1 cellular context compared by ENCODE assay signal in the genomic region with DNA sequence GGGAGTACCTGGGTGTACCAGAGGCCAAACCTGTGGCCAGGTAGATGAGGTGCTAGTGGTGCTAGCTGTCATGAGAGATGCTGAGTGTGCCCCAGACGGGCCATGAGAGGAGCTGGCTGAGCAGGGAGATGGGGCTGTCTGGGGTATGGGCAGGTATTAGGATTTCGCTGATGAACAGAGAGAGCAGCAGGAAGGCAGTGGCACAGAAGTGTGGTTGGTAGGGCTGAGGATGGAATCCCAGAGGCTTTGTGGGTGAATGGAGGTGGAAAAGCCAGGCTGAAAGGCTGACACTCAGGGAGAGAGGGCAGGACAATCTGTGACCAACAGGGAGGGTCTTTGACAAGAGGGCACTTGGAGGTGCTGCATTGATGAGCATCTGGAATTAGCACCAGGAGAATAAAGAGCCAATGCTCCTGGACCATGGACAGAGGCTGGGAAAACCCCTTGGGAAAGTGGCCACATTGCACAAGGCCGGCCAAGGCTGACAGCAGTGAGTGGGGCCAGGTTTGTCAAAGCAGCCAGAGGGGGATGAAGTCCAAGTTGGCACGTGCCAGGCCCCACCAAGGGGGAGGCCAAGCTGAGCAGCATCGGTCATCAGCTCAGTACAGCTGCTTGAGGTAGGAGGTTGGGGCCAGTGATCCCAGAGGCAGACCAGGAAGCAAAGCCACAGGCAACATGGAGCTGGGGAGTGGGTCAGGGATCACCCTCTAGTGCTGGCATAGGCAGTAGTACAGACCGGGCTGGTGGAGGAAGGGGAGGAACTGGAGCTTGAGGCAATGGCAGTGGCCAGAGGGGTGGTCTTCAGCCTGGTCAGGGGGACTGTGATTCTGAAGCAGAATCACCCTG.
A peak's percentile ranks its signal among the peaks of the same experiment; 100 is the strongest.
TF ChIP-seq lines count a peak whose summit lies in the region.

No MANE protein-coding gene starts in this region.

TF ChIP-seq in HepG2, 621 proteins besides CTCF, POLR2A, EP300 and RAD21 (continued from another document and continues in another):
- TF ChIP-seq, protein P1, sequence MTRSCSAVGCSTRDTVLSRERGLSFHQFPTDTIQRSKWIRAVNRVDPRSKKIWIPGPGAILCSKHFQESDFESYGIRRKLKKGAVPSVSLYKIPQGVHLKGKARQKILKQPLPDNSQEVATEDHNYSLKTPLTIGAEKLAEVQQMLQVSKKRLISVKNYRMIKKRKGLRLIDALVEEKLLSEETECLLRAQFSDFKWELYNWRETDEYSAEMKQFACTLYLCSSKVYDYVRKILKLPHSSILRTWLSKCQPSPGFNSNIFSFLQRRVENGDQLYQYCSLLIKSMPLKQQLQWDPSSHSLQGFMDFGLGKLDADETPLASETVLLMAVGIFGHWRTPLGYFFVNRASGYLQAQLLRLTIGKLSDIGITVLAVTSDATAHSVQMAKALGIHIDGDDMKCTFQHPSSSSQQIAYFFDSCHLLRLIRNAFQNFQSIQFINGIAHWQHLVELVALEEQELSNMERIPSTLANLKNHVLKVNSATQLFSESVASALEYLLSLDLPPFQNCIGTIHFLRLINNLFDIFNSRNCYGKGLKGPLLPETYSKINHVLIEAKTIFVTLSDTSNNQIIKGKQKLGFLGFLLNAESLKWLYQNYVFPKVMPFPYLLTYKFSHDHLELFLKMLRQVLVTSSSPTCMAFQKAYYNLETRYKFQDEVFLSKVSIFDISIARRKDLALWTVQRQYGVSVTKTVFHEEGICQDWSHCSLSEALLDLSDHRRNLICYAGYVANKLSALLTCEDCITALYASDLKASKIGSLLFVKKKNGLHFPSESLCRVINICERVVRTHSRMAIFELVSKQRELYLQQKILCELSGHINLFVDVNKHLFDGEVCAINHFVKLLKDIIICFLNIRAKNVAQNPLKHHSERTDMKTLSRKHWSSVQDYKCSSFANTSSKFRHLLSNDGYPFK (CRISPR knock-in tag; IDR thresholded peaks at IDR 0.05; ENCODE audit: borderline replicate concordance): no peak; the same call in 1 of the 2 replicates
- TF ChIP-seq TEAD3 (CRISPR knock-in tag; optimal IDR thresholded peaks at IDR 0.05; ENCODE audit: borderline replicate concordance) (peak; percentile 25), FOXO1 (CRISPR knock-in tag; IDR thresholded peaks at IDR 0.05) (no peak), HOXA9 (CRISPR knock-in tag; IDR thresholded peaks at IDR 0.05; ENCODE audit: borderline replicate concordance) (peak; percentile 44; the same call in 1 of the 2 replicates), ZNF75D (CRISPR knock-in tag; IDR thresholded peaks at IDR 0.05; ENCODE audit: borderline replicate concordance) (no peak), ZBTB7A (CRISPR knock-in tag; IDR thresholded peaks at IDR 0.05) (peak; percentile 87), NFKB2 (CRISPR knock-in tag; IDR thresholded peaks at IDR 0.05; ENCODE audit: borderline replicate concordance) (peak; percentile 84; the same call in 1 of the 2 replicates), RFXANK (CRISPR knock-in tag; IDR thresholded peaks at IDR 0.05) (no peak), SOX6 (IDR thresholded peaks at IDR 0.05) (no peak), SOX6 (CRISPR knock-in tag; IDR thresholded peaks at IDR 0.05) (no peak), HNRNPL (IDR thresholded peaks at IDR 0.05; ENCODE audit: low read depth, low read length) (peak; percentile 94), TARDBP (CRISPR knock-in tag; IDR thresholded peaks at IDR 0.05) (peak; percentile 22; the same call in 1 of the 2 replicates), FOSL2 (CRISPR knock-in tag; IDR thresholded peaks at IDR 0.05) (peak; percentile 35), ZNF589 (CRISPR knock-in tag; conservative IDR thresholded peaks at IDR 0.05) (peak; percentile 73; the same call in 1 of the 2 replicates), RFX3 (CRISPR knock-in tag; IDR thresholded peaks at IDR 0.05) (no peak), NR2C2 (CRISPR knock-in tag; IDR thresholded peaks at IDR 0.05; ENCODE audit: borderline replicate concordance) (no peak), SCMH1 (CRISPR knock-in tag; IDR thresholded peaks at IDR 0.05; ENCODE audit: borderline replicate concordance) (peak; percentile 41; the same call in 1 of the 2 replicates), RXRB (CRISPR knock-in tag; IDR thresholded peaks at IDR 0.05; ENCODE audit: borderline replicate concordance) (peak; percentile 46; the same call in 1 of the 2 replicates), MYC (CRISPR knock-in tag; IDR thresholded peaks at IDR 0.05; ENCODE audit: borderline replicate concordance) (peak; percentile 71; the same call in 1 of the 2 replicates), ZNF644 (CRISPR knock-in tag; IDR thresholded peaks at IDR 0.05; ENCODE audit: low read depth) (peak; percentile 56; the same call in 1 of the 2 replicates), ZNF160 (CRISPR knock-in tag; IDR thresholded peaks at IDR 0.05) (0 out of 2 replicates have a peak, but pooled peaks have one; percentile 39), JUND (CRISPR knock-in tag; IDR thresholded peaks at IDR 0.05) (0 out of 2 replicates have a peak, but pooled peaks have one; percentile 47), SRY (CRISPR knock-in tag; IDR thresholded peaks at IDR 0.05) (no peak), REPIN1 (CRISPR knock-in tag; IDR thresholded peaks at IDR 0.05; ENCODE audit: borderline replicate concordance, low read depth) (peak; percentile 72; the same call in 1 of the 2 replicates), PHF5A (CRISPR knock-in tag; IDR thresholded peaks at IDR 0.05; ENCODE audit: low read depth, unreplicated experiment) (no peak), RFXAP (CRISPR knock-in tag; IDR thresholded peaks at IDR 0.05; ENCODE audit: borderline replicate concordance) (peak; percentile 17; the same call in 1 of the 2 replicates)
- TF ChIP-seq, protein P2, sequence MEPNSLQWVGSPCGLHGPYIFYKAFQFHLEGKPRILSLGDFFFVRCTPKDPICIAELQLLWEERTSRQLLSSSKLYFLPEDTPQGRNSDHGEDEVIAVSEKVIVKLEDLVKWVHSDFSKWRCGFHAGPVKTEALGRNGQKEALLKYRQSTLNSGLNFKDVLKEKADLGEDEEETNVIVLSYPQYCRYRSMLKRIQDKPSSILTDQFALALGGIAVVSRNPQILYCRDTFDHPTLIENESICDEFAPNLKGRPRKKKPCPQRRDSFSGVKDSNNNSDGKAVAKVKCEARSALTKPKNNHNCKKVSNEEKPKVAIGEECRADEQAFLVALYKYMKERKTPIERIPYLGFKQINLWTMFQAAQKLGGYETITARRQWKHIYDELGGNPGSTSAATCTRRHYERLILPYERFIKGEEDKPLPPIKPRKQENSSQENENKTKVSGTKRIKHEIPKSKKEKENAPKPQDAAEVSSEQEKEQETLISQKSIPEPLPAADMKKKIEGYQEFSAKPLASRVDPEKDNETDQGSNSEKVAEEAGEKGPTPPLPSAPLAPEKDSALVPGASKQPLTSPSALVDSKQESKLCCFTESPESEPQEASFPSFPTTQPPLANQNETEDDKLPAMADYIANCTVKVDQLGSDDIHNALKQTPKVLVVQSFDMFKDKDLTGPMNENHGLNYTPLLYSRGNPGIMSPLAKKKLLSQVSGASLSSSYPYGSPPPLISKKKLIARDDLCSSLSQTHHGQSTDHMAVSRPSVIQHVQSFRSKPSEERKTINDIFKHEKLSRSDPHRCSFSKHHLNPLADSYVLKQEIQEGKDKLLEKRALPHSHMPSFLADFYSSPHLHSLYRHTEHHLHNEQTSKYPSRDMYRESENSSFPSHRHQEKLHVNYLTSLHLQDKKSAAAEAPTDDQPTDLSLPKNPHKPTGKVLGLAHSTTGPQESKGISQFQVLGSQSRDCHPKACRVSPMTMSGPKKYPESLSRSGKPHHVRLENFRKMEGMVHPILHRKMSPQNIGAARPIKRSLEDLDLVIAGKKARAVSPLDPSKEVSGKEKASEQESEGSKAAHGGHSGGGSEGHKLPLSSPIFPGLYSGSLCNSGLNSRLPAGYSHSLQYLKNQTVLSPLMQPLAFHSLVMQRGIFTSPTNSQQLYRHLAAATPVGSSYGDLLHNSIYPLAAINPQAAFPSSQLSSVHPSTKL (CRISPR knock-in tag; IDR thresholded peaks at IDR 0.05): peak; percentile 55
- TF ChIP-seq, protein P3, sequence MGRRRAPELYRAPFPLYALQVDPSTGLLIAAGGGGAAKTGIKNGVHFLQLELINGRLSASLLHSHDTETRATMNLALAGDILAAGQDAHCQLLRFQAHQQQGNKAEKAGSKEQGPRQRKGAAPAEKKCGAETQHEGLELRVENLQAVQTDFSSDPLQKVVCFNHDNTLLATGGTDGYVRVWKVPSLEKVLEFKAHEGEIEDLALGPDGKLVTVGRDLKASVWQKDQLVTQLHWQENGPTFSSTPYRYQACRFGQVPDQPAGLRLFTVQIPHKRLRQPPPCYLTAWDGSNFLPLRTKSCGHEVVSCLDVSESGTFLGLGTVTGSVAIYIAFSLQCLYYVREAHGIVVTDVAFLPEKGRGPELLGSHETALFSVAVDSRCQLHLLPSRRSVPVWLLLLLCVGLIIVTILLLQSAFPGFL (CRISPR knock-in tag; IDR thresholded peaks at IDR 0.05): 0 out of 2 replicates have a peak, but pooled peaks have one; percentile 74
- TF ChIP-seq, protein P4, sequence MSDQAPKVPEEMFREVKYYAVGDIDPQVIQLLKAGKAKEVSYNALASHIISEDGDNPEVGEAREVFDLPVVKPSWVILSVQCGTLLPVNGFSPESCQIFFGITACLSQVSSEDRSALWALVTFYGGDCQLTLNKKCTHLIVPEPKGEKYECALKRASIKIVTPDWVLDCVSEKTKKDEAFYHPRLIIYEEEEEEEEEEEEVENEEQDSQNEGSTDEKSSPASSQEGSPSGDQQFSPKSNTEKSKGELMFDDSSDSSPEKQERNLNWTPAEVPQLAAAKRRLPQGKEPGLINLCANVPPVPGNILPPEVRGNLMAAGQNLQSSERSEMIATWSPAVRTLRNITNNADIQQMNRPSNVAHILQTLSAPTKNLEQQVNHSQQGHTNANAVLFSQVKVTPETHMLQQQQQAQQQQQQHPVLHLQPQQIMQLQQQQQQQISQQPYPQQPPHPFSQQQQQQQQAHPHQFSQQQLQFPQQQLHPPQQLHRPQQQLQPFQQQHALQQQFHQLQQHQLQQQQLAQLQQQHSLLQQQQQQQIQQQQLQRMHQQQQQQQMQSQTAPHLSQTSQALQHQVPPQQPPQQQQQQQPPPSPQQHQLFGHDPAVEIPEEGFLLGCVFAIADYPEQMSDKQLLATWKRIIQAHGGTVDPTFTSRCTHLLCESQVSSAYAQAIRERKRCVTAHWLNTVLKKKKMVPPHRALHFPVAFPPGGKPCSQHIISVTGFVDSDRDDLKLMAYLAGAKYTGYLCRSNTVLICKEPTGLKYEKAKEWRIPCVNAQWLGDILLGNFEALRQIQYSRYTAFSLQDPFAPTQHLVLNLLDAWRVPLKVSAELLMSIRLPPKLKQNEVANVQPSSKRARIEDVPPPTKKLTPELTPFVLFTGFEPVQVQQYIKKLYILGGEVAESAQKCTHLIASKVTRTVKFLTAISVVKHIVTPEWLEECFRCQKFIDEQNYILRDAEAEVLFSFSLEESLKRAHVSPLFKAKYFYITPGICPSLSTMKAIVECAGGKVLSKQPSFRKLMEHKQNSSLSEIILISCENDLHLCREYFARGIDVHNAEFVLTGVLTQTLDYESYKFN (CRISPR knock-in tag; conservative IDR thresholded peaks at IDR 0.05): peak; percentile 69
- TF ChIP-seq, protein P5, sequence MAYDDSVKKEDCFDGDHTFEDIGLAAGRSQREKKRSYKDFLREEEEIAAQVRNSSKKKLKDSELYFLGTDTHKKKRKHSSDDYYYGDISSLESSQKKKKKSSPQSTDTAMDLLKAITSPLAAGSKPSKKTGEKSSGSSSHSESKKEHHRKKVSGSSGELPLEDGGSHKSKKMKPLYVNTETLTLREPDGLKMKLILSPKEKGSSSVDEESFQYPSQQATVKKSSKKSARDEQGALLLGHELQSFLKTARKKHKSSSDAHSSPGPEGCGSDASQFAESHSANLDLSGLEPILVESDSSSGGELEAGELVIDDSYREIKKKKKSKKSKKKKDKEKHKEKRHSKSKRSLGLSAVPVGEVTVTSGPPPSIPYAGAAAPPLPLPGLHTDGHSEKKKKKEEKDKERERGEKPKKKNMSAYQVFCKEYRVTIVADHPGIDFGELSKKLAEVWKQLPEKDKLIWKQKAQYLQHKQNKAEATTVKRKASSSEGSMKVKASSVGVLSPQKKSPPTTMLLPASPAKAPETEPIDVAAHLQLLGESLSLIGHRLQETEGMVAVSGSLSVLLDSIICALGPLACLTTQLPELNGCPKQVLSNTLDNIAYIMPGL (CRISPR knock-in tag; IDR thresholded peaks at IDR 0.05; ENCODE audit: borderline replicate concordance in 1 of 2, low read depth in 1 of 2): peak in 1 of 2 experiments; percentile 26; a peak in 1 of 4 replicates
- TF ChIP-seq, protein P6, sequence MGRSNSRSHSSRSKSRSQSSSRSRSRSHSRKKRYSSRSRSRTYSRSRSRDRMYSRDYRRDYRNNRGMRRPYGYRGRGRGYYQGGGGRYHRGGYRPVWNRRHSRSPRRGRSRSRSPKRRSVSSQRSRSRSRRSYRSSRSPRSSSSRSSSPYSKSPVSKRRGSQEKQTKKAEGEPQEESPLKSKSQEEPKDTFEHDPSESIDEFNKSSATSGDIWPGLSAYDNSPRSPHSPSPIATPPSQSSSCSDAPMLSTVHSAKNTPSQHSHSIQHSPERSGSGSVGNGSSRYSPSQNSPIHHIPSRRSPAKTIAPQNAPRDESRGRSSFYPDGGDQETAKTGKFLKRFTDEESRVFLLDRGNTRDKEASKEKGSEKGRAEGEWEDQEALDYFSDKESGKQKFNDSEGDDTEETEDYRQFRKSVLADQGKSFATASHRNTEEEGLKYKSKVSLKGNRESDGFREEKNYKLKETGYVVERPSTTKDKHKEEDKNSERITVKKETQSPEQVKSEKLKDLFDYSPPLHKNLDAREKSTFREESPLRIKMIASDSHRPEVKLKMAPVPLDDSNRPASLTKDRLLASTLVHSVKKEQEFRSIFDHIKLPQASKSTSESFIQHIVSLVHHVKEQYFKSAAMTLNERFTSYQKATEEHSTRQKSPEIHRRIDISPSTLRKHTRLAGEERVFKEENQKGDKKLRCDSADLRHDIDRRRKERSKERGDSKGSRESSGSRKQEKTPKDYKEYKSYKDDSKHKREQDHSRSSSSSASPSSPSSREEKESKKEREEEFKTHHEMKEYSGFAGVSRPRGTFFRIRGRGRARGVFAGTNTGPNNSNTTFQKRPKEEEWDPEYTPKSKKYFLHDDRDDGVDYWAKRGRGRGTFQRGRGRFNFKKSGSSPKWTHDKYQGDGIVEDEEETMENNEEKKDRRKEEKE (IDR thresholded peaks at IDR 0.05): no peak
- TF ChIP-seq, protein P7, sequence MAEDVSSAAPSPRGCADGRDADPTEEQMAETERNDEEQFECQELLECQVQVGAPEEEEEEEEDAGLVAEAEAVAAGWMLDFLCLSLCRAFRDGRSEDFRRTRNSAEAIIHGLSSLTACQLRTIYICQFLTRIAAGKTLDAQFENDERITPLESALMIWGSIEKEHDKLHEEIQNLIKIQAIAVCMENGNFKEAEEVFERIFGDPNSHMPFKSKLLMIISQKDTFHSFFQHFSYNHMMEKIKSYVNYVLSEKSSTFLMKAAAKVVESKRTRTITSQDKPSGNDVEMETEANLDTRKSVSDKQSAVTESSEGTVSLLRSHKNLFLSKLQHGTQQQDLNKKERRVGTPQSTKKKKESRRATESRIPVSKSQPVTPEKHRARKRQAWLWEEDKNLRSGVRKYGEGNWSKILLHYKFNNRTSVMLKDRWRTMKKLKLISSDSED (CRISPR knock-in tag; IDR thresholded peaks at IDR 0.05): no peak
